ENCODE assay signal across 8 cellular contexts in genomic region chr11:65988791-65989592, GRCh38. TPM values are rescaled to one million over a fixed set of nuclear protein-coding genes. Genes with fewer than 3 reads are reported as not detected.
A peak's percentile ranks its signal among the peaks of the same experiment; 100 is the strongest.
DNase-seq lines count a peak whose midpoint lies in the region; ATAC-seq and TF ChIP-seq lines count a peak whose summit lies in the region.

No MANE protein-coding gene starts in this region.

- no peaks in the 10 kb centered on the region for H3K27me3 ChIP-seq in thymus (ENCODE audit: control insufficient read depth, insufficient read depth)

- 22% methylated on average over 10 of the region's 10 CpGs for WGBS in thymus

- ATAC-seq in omental fat pad (ENCODE audit: low FRiP score), result peak; percentile 91

- no peaks in the 10 kb centered on the region for H3K36me3 ChIP-seq in thymus (ENCODE audit: control insufficient read depth, insufficient read depth)

- H3K4me1 ChIP-seq in thymus (ENCODE audit: control insufficient read depth, insufficient read depth, low read length), result peaks cover 3% of the 10 kb centered on the region

- no peak overlapping the region for H3K4me3 ChIP-seq in HFF-Myc (replicated peaks; ENCODE audit: low read depth, low read length)
- H3K4me3 ChIP-seq in foreskin fibroblast (ENCODE audit: low read depth in 1 of 2, low read length in 2 of 2), result no peak overlapping the region
- no peak overlapping the region for H3K4me3 ChIP-seq in thymus (ENCODE audit: low read length)

- peak overlapping the region; percentile 21 for H3K27ac ChIP-seq in thymus (ENCODE audit: low read depth)

- TF ChIP-seq CTCF in HFF-Myc (IDR thresholded peaks at IDR 0.05; ENCODE audit: low read depth, low read length, missing control alignments) (peak; percentile 96), foreskin fibroblast (IDR thresholded peaks at IDR 0.05; ENCODE audit: low read depth, low read length) (peak; percentile 97), omental fat pad (IDR thresholded peaks at IDR 0.05) (peak in 2 of 3 donors; percentile 55 to 79)

- DNase-seq in GM03348 (ENCODE audit: low spot score) (peak; percentile 91), HFF-Myc (ENCODE audit: extremely low read depth, low read depth) (peak; percentile 96), NAMALWA (ENCODE audit: low spot score) (peak; percentile 98), SIG-M5 treated with dmso at 0.1 percent for 504 hours (lab: John Stamatoyannopoulos, UW; ENCODE audit: unreplicated experiment) (peak; percentile 96), foreskin fibroblast (peak; percentile 90 to 97), omental fat pad (ENCODE audit: low spot score) (peak; percentile 90)
- DNase-seq in activated effector memory CD4-positive, alpha-beta T cell treated with anti-CD3 and anti-CD28 coated beads, Interleukin-2, amount 50 U/mL, for 16 hours, result peak; percentile 94

- no peaks in the 10 kb centered on the region for H3K9me3 ChIP-seq in thymus (ENCODE audit: control insufficient read depth)

RNA-seq across cellular contexts. Expression of gene EIF1AD, which starts 13.0 kb away (rescaled TPM):
- total RNA-seq in omental fat pad, result 10 to 100 TPM; 24.6 to 58.2 (median 28.8) TPM
- polyA plus RNA-seq in thymus, result 17.8 TPM

RNA-seq across cellular contexts. Expression of gene BANF1, which starts 13.3 kb away (rescaled TPM):
- total RNA-seq in omental fat pad, result 10 to 100 TPM; 24.6 to 40.8 (median 33.0) TPM
- 172 TPM for polyA plus RNA-seq in thymus

RNA-seq across cellular contexts. Expression of gene CST6, which starts 22.8 kb away (rescaled TPM):
- total RNA-seq in omental fat pad, result 1 to 10 TPM in 2 of 4 donors, not detected in 2; 1.6 to 6.2 TPM
- 23.0 TPM for polyA plus RNA-seq in thymus

RNA-seq across cellular contexts. Expression of gene SART1, which starts 27.5 kb away (rescaled TPM):
- total RNA-seq in omental fat pad, result 10 to 100 TPM; 22.5 to 62.4 (median 47.1) TPM
- polyA plus RNA-seq in thymus, result 97.5 TPM

RNA-seq across cellular contexts. Expression of gene CATSPER1, which starts 37.3 kb away (rescaled TPM):
- under 1 TPM in 2 of 4 donors, not detected in 2; 0.24 to 0.69 TPM for total RNA-seq in omental fat pad
- polyA plus RNA-seq in thymus, result 0.34 TPM
